Comparison of ENCODE assay signal across 14 cellular contexts in genomic region chr7:121012170-121012874, GRCh38. TPM values are rescaled to one million over a fixed set of nuclear protein-coding genes. Genes with fewer than 3 reads are reported as not detected.
DNase-seq lines count a peak whose midpoint lies in the region; ATAC-seq and TF ChIP-seq lines count a peak whose summit lies in the region.
"Had no signal": no experiment of that assay in that cellular context is flagged by ENCODE, and none has a peak within 500 bp of the region (broad histone marks: within the 10 kb centered on the region; RNA-seq: fewer than 3 reads in every experiment).

No MANE protein-coding gene starts in this region.

- ATAC-seq in heart left ventricle: peak; percentile 57 to 72 (median 64)
- peak; percentile 65 for ATAC-seq in left ventricle myocardium superior
- peak; percentile 91 to 92 for ATAC-seq in gastrocnemius medialis
- ATAC-seq in HG02973 (IDR thresholded peaks at IDR 0.05; ENCODE audit: unreplicated experiment): no peak
- ATAC-seq: GM23338 had no signal

- TF ChIP-seq CTCF in heart left ventricle (IDR thresholded peaks at IDR 0.05) (no peak), right atrium auricular region (IDR thresholded peaks at IDR 0.05) (no peak), gastrocnemius medialis (IDR thresholded peaks at IDR 0.05 in 4 of 5, conservative IDR thresholded peaks at IDR 0.05 in 1 of 5) (no peak), thyroid gland (IDR thresholded peaks at IDR 0.05) (no peak)

- no peak for DNase-seq in heart left ventricle
- no peak for DNase-seq in right atrium auricular region (ENCODE audit: low spot score)
- DNase-seq in left ventricle myocardium superior: no peak
- peak; percentile 55 to 71 for DNase-seq in gastrocnemius medialis
- DNase-seq in thyroid gland: no peak
- no peak for DNase-seq in HK-2 (ENCODE audit: unreplicated experiment)
- DNase-seq: C1 segment of cervical spinal cord; CD4-positive, alpha-beta memory T cell; DMS153; DMS79 treated with DMSO at 0.1 percent for 48 hours; EL; H7 had no signal

- in situ Hi-C loops in gastrocnemius medialis (cut with MboI; ENCODE audit: low sequenced_read_pairs in 4 of 4): no loop called here

- H3K27ac ChIP-seq in heart left ventricle: peak overlapping the region in 11 of 12 donors; percentile 4 to 57 (median 46)
- peak overlapping the region in 1 of 2 donors; percentile 38 for H3K27ac ChIP-seq in right atrium auricular region
- peak overlapping the region; percentile 86 to 98 (median 94) for H3K27ac ChIP-seq in gastrocnemius medialis
- H3K27ac ChIP-seq in thyroid gland: no peak overlapping the region

- no peaks in the 10 kb centered on the region for H3K27me3 ChIP-seq in heart left ventricle
- no peaks in the 10 kb centered on the region for H3K27me3 ChIP-seq in right atrium auricular region
- H3K27me3 ChIP-seq in gastrocnemius medialis: no peaks in the 10 kb centered on the region
- no peaks in the 10 kb centered on the region for H3K27me3 ChIP-seq in thyroid gland

- H3K4me1 ChIP-seq in heart left ventricle: peaks cover 0 to 56% (median 29%) of the 10 kb centered on the region in 12 donors
- H3K4me1 ChIP-seq in right atrium auricular region: peaks cover 0 to 17% of the 10 kb centered on the region in 2 donors
- H3K4me1 ChIP-seq in gastrocnemius medialis: peaks cover 76 to 83% of the 10 kb centered on the region in 2 donors
- peaks cover 0 to 3% of the 10 kb centered on the region in 2 donors for H3K4me1 ChIP-seq in thyroid gland

- H3K9me3 ChIP-seq in heart left ventricle: no peaks in the 10 kb centered on the region
- no peaks in the 10 kb centered on the region for H3K9me3 ChIP-seq in right atrium auricular region
- H3K9me3 ChIP-seq in gastrocnemius medialis: no peaks in the 10 kb centered on the region
- H3K9me3 ChIP-seq in thyroid gland: no peaks in the 10 kb centered on the region

- TF ChIP-seq POLR2A in heart left ventricle (IDR thresholded peaks at IDR 0.05) (no peak), gastrocnemius medialis (IDR thresholded peaks at IDR 0.05) (peak in 1 of 2 donors; percentile 12), thyroid gland (IDR thresholded peaks at IDR 0.05) (no peak)

- intact Hi-C loops in heart left ventricle (cut with DNase I) (no loop called here), left ventricle myocardium superior (cut with micrococcal nuclease) (no loop called here), gastrocnemius medialis (cut with DNase I; ENCODE audit: low total_unique reads) (loop anchor here (5.0 kb wide), 1 partner anchor 40 kb away; no protein-coding TSS in a partner anchor), thyroid gland (cut with DNase I) (no loop called here)

- H3K36me3 ChIP-seq in heart left ventricle (peaks cover 0 to 14% (median 0%) of the 10 kb centered on the region in 9 donors), right atrium auricular region (peaks cover 8% of the 10 kb centered on the region), gastrocnemius medialis (peaks cover 0 to 10% of the 10 kb centered on the region in 2 donors), thyroid gland (no peaks in the 10 kb centered on the region)

- 49 to 64% (median 56%) methylated on average over 6 of the region's 6 CpGs for WGBS in heart left ventricle, 4 donors
- 77 to 92% methylated on average over 6 of the region's 6 CpGs for WGBS in thyroid gland, 2 donors

- H3K4me3 ChIP-seq in heart left ventricle (peak overlapping the region in 3 of 12 donors; percentile 4 to 13 (median 8)), right atrium auricular region (no peak overlapping the region), gastrocnemius medialis (peak overlapping the region; percentile 21 to 34 (median 28)), thyroid gland (replicated peaks in 1 of 3) (no peak overlapping the region)
- H3K4me3 ChIP-seq: GM23338 had no signal

RNA-seq across cellular contexts. Expression of gene CPED1, which starts 23.8 kb away (rescaled TPM):
- total RNA-seq in heart left ventricle (10 to 100 TPM; 19.6 to 51.2 (median 27.5) TPM), right atrium auricular region (10 to 100 TPM; 13.8 to 19.0 TPM), left ventricle myocardium superior (32.8 TPM), gastrocnemius medialis (10 to 100 TPM in 3 of 4 donors, 1 to 10 TPM in 1; 4.8 to 35.5 (median 34.1) TPM), thyroid gland (10 to 100 TPM in 2 of 4 donors, 1 to 10 TPM in 2; 7.4 to 19.6 (median 11.4) TPM)
- 1 to 10 TPM; 3.6 to 9.7 TPM for polyA plus RNA-seq in heart left ventricle
- total RNA-seq: H7 had no signal
- polyA plus RNA-seq: CD4-positive, alpha-beta memory T cell had no signal

Comparison
In these comparisons a context has a peak if more than half of its experiments do, and no peak if none do; other contexts are left out.
1. DNase-seq: peak in gastrocnemius medialis (2 of 2); none in heart left ventricle (0 of 5), right atrium auricular region (single experiment), left ventricle myocardium superior (single experiment), thyroid gland (0 of 2) and HK-2 (single experiment).
2. H3K27ac ChIP-seq: peak in heart left ventricle (11 of 12) and gastrocnemius medialis (4 of 4); none in thyroid gland (0 of 3).
3. H3K4me3 ChIP-seq: peak in gastrocnemius medialis (4 of 4); none in right atrium auricular region (0 of 2) and thyroid gland (0 of 3).